ENCODE assay signal across 17 cellular contexts in the genomic region with DNA sequence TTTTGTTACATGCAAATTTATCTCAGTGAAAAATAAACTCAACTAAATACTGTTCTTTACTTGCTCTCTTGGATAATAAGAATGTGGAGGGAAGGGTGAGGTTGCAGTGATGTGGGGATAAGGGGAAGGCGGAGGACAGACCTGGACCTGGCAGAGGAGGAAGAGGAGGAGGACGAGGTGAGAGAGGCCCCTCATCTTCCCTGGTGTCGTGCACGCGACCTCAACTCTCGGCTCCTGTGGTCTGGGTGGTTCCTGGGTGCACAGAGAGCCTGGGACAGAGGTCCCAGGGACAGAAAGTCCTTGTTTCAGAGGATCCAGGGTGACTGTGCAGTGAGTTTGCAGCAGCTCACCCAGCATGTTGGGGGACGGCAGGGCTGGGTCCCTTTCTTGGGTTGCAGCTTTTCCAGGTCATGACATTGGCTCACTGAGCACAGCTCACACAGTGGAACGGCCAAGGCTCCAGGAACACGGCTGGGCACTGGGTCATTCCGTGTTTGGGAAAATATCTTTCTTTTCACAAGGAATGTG. TPM values are rescaled to one million over a fixed set of nuclear protein-coding genes. Genes with fewer than 3 reads are reported as not detected.
DNase-seq lines count a peak whose midpoint lies in the region; ATAC-seq, FAIRE-seq and TF ChIP-seq lines count a peak whose summit lies in the region.
"Had no signal": no experiment of that assay in that cellular context is flagged by ENCODE, and none has a peak within 500 bp of the region (broad histone marks: within the 10 kb centered on the region; RNA-seq: fewer than 3 reads in every experiment).

No MANE protein-coding gene starts in this region.

- H4K20me1 ChIP-seq in H1 (replicated peaks in 1 of 2; ENCODE audit: control insufficient read depth in 1 of 2, insufficient read depth in 2 of 2, low read length in 2 of 2), result peaks cover 0 to 2% of the 10 kb centered on the region in 2 experiments

- no peaks in the 10 kb centered on the region for H3K4me1 Mint-ChIP-seq in WTC11
- H3K4me1 Mint-ChIP-seq: B cell had no signal

- no peak overlapping the region for H4K91ac ChIP-seq in H1 (replicated peaks; ENCODE audit: insufficient read length, low read length)

- peak overlapping the region; percentile 0; the same call in 1 of the 2 replicates for H3K27ac Mint-ChIP-seq in WTC11
- H3K27ac Mint-ChIP-seq: B cell; CD8-positive, alpha-beta T cell had no signal

- H3K23ac ChIP-seq in H1 (ENCODE audit: insufficient read length), result no peak overlapping the region

- FAIRE-seq in H1 (lab: Jason Lieb, UNC) (no peak), urothelium cell line (lab: Jason Lieb, UNC) (no peak)
- FAIRE-seq: GM12878 had no signal

- H2BK120ac ChIP-seq in H1 (replicated peaks; ENCODE audit: low read depth, low read length), result no peak overlapping the region

- H4K5ac ChIP-seq in H1 (ENCODE audit: insufficient read length, low read depth, low read length), result no peak overlapping the region

- H2BK12ac ChIP-seq in H1 (ENCODE audit: low read depth, low read length), result no peak overlapping the region

- peaks cover 2% of the 10 kb centered on the region; the same call in 1 of the 2 replicates for H3K23me2 ChIP-seq in H1 (ENCODE audit: low read depth, low read length)

- TF ChIP-seq CTCF in WTC11 (IDR thresholded peaks at IDR 0.05), result no peak
- no peak for TF ChIP-seq CTCF in H1 (IDR thresholded peaks at IDR 0.05; ENCODE audit: control extremely low read depth in 1 of 3, insufficient read depth in 1 of 3, low read depth in 1 of 3, low read length in 3 of 3)

- TF ChIP-seq POLR2A in H1 (IDR thresholded peaks at IDR 0.05; ENCODE audit: control extremely low read depth in 1 of 2, low read depth in 2 of 2, low read length in 2 of 2), result no peak

- H3K9me3 Mint-ChIP-seq in WTC11, result peaks cover 26% of the 10 kb centered on the region
- H3K9me3 Mint-ChIP-seq: CD8-positive, alpha-beta T cell had no signal

- H3K79me1 ChIP-seq in H1 (ENCODE audit: low read depth, low read length), result no peaks in the 10 kb centered on the region; the same call in 1 of the 2 replicates

- CTCF ChIA-PET in WTC11 (lab: Charles Lee), result no interaction called here
- CTCF ChIA-PET in H1 (lab: Charles Lee; ENCODE audit: partially characterized antibody), result no interaction called here

- H2AK5ac ChIP-seq in H1 (ENCODE audit: low read depth, low read length), result no peak overlapping the region

- no peak overlapping the region for H3K9ac ChIP-seq in H1 (replicated peaks in 1 of 4; ENCODE audit: extremely low read depth in 1 of 4, low read depth in 3 of 4, low read length in 3 of 4)
- H3K9ac ChIP-seq: BLaER1 treated with 17β-estradiol and CSF1 and Interleukin-3, amounts not matched to agents 10 nM and 100 nM had no signal

- peak; percentile 16 for DNase-seq in NCI-H82 (lab: John Stamatoyannopoulos, UW)
- no peak for DNase-seq in NCI-H82 treated with DMSO at 0.1 percent for 48 hours (lab: John Stamatoyannopoulos, UW; ENCODE audit: unreplicated experiment)
- DNase-seq in WTC11 (ENCODE audit: low spot score), result no peak
- no peak for DNase-seq in H1 (ENCODE audit: low read depth in 1 of 2, low spot score in 2 of 2)
- DNase-seq in sciatic nerve (ENCODE audit: low spot score), result peak; percentile 18
- DNase-seq in dedifferentiated amniotic fluid mesenchymal stem cell (ENCODE audit: extremely low spot score), result no peak
- DNase-seq in urothelium cell line (ENCODE audit: low spot score), result no peak
- DNase-seq in NAMALWA (ENCODE audit: low spot score), result no peak
- DNase-seq: Calu3; CD8-positive, alpha-beta T cell; DMS79 treated with DMSO at 0.1 percent for 48 hours; GOT3 had no signal

- H3K27me3 ChIP-seq in H1 (replicated peaks in 1 of 4; ENCODE audit: control insufficient read depth in 3 of 4, extremely low read depth in 1 of 4, insufficient read depth in 3 of 4, low read length in 3 of 4), result no peaks in the 10 kb centered on the region
- H3K27me3 ChIP-seq: BLaER1 treated with 17β-estradiol and CSF1 and Interleukin-3, amounts not matched to agents 10 nM and 100 nM had no signal

- H2BK5ac ChIP-seq in H1 (ENCODE audit: low read depth, low read length), result no peak overlapping the region

- no peak overlapping the region for H3K4me3 Mint-ChIP-seq in WTC11
- H3K4me3 Mint-ChIP-seq: B cell; CD8-positive, alpha-beta T cell had no signal

- ATAC-seq in WTC11 (no peak), sciatic nerve (no peak)
- ATAC-seq: CD8-positive, alpha-beta T cell; GM12878 had no signal

- WGBS in H1 (ENCODE audit: extremely low coverage in 1 of 2, insufficient coverage in 1 of 2, insufficient read length in 1 of 2, insufficient replicate concordance in 2 of 2, low coverage in 1 of 2, low lambda C conversion rate in 2 of 2, missing lambda C conversion rate in 1 of 2), 2 experiments, result 88% methylated on average over 10 of the region's 10 CpGs; no CpG with 5 or more reads in 1 of the 2 experiments

- intact Hi-C loops in sciatic nerve (cut with DNase I), result no loop called here

- no peak overlapping the region for H2AFZ ChIP-seq in H1 (ENCODE audit: low read length)

- no peaks in the 10 kb centered on the region for H3K27me3 Mint-ChIP-seq in WTC11 (ENCODE audit: low read depth)
- H3K27me3 Mint-ChIP-seq: B cell had no signal

- H3K56ac ChIP-seq in H1 (replicated peaks; ENCODE audit: insufficient read length, low read depth, low read length), result peak overlapping the region; percentile 99

- no peak overlapping the region for H2BK15ac ChIP-seq in H1 (ENCODE audit: low read length)

- peaks cover 0 to 7% (median 0%) of the 10 kb centered on the region in 4 experiments; a peak in 1 of 7 replicates for H3K4me1 ChIP-seq in H1 (replicated peaks in 1 of 4; ENCODE audit: control insufficient read depth in 3 of 4, insufficient read depth in 4 of 4, low read length in 3 of 4)
- H3K4me1 ChIP-seq: HAP-1 had no signal

- no peaks in the 10 kb centered on the region for H3K79me2 ChIP-seq in H1 (ENCODE audit: control insufficient read depth in 1 of 2, insufficient read depth in 2 of 2, low read length in 2 of 2)

- no peaks in the 10 kb centered on the region for H3K36me3 ChIP-seq in H1 (ENCODE audit: control insufficient read depth in 2 of 4, insufficient read depth in 4 of 4, low read length in 3 of 4)
- H3K36me3 ChIP-seq: HAP-1 had no signal

- no peak overlapping the region for H3K27ac ChIP-seq in H1 (ENCODE audit: low read depth, low read length)
- H3K27ac ChIP-seq: 22Rv1; BLaER1 treated with 17β-estradiol and CSF1 and Interleukin-3, amounts not matched to agents 10 nM and 100 nM had no signal

- H3K36me3 Mint-ChIP-seq in WTC11, result no peaks in the 10 kb centered on the region
- H3K36me3 Mint-ChIP-seq: CD8-positive, alpha-beta T cell had no signal

- no peak overlapping the region for H2BK20ac ChIP-seq in H1 (ENCODE audit: low read length)

- no peak for TF ChIP-seq EP300 in H1 (IDR thresholded peaks at IDR 0.05; ENCODE audit: borderline replicate concordance in 1 of 2, low read depth in 2 of 2, low read length in 2 of 2)

- no peak for TF ChIP-seq RAD21 in H1 (IDR thresholded peaks at IDR 0.05 in 1 of 2, conservative IDR thresholded peaks at IDR 0.05 in 1 of 2; ENCODE audit: low read depth in 2 of 2, low read length in 2 of 2)

- H3K4me2 ChIP-seq in H1 (ENCODE audit: insufficient read depth in 1 of 2, low read depth in 2 of 2, low read length in 2 of 2), result no peak overlapping the region

- H3K4me3 ChIP-seq in H1 (ENCODE audit: extremely low read depth in 1 of 4, insufficient read depth in 2 of 4, low read depth in 3 of 4, low read length in 4 of 4), result no peak overlapping the region
- H3K4me3 ChIP-seq: BLaER1 treated with 17β-estradiol and CSF1 and Interleukin-3, amounts not matched to agents 10 nM and 100 nM; GM12878; HAP-1 had no signal

- H4K8ac ChIP-seq in H1 (ENCODE audit: extremely low read depth, insufficient read depth, low read length), result no peak overlapping the region

- POLR2A ChIA-PET in WTC11 (lab: Charles Lee), result no interaction called here
- POLR2A ChIA-PET in H1 (lab: Charles Lee; ENCODE audit: partially characterized antibody), result interaction anchor here (0.9 to 1.7 kb wide), 2 partner anchors 32 to 47 kb away, joined by 3 to 5 read pairs; no protein-coding TSS in a partner anchor

- no peak overlapping the region for H3K18ac ChIP-seq in H1 (ENCODE audit: extremely low read depth, low read length)

- H3K4ac ChIP-seq in H1 (replicated peaks; ENCODE audit: insufficient read length, low read depth, low read length), result no peak overlapping the region

- H3K9me3 ChIP-seq in H1 (ENCODE audit: insufficient read depth in 2 of 2, low read depth in 1 of 2, low read length in 1 of 2), result 0 out of 4 replicates have a peak, but pooled peaks cover 0 to 5% of the 10 kb centered on the region in 2 experiments
- H3K9me3 ChIP-seq: HAP-1 had no signal

- H3K14ac ChIP-seq in H1 (ENCODE audit: insufficient read length), result no peak overlapping the region

TF ChIP-seq in H1, 55 proteins besides CTCF, POLR2A, EP300 and RAD21:
- TF ChIP-seq BCL11A (IDR thresholded peaks at IDR 0.05; ENCODE audit: low read depth in 2 of 2, low read length in 2 of 2) (no peak), TAF1 (IDR thresholded peaks at IDR 0.05; ENCODE audit: low read depth, low read length) (no peak), NANOG (IDR thresholded peaks at IDR 0.05; ENCODE audit: insufficient read depth, low read depth, low read length, poor library complexity, severe bottlenecking) (no peak), CEBPB (IDR thresholded peaks at IDR 0.05; ENCODE audit: low read depth, low read length) (no peak), RXRA (IDR thresholded peaks at IDR 0.05; ENCODE audit: insufficient read depth, low read depth, low read length) (no peak)

RNA-seq across cellular contexts. Expression of a gene that starts 37.7 kb away (rescaled TPM):
- 206 to 215 TPM (median 210 TPM) in 3 replicates for total RNA-seq in WTC11 (2021)
- total RNA-seq in H1 (2021; fragmentation: NEBNext Ultra II Directional; extraction: Animal tissue kit (Norgen Biotek cat#: 25700)), result 260 and 266 TPM in 2 replicates
- polyA plus RNA-seq in H1 (2011; rRNA removed), result 107 and 168 TPM in 2 replicates
- 145 TPM for polyA plus RNA-seq in H1 (2011; cell fraction: cytosol; rRNA removed)
- 161 TPM for polyA plus RNA-seq in H1 (2011; cell fraction: nucleus; rRNA removed)
- polyA plus RNA-seq in H1 (2012, experiment 1 of 2), result 129 to 148 TPM (median 136 TPM) in 4 replicates
- 146 TPM for polyA plus RNA-seq in H1 (2012, experiment 2 of 2)
- polyA plus RNA-seq in H1 (2013, experiment 1 of 2), result 245 TPM
- 311 TPM for polyA plus RNA-seq in H1 (2013, experiment 2 of 2)
- 76.4 and 90.5 TPM in 2 replicates for polyA minus RNA-seq in H1 (2011; rRNA and poly(A)+ RNA removed)
- polyA minus RNA-seq in H1 (2011; cell fraction: cytosol; rRNA and poly(A)+ RNA removed), result 92.9 TPM
- polyA minus RNA-seq in H1 (2011; cell fraction: nucleus; rRNA and poly(A)+ RNA removed), result 64.8 TPM
- total RNA-seq in sciatic nerve, result 44.4 TPM

Comparison
In these comparisons a context has a peak if more than half of its experiments do, and no peak if none do; other contexts are left out.
1. DNase-seq: peak in NCI-H82 (single experiment) and sciatic nerve (single experiment); none in NCI-H82 treated with DMSO at 0.1 percent for 48 hours (single experiment), WTC11 (single experiment), H1 (0 of 2), dedifferentiated amniotic fluid mesenchymal stem cell (single experiment), urothelium cell line (single experiment) and NAMALWA (single experiment).